ENCODE assay signal across 16 cellular contexts in genomic region chr3:140629351-140630137, GRCh38. TPM values are rescaled to one million over a fixed set of nuclear protein-coding genes. Genes with fewer than 3 reads are reported as not detected.
DNase-seq lines count a peak whose midpoint lies in the region; ATAC-seq, FAIRE-seq and TF ChIP-seq lines count a peak whose summit lies in the region.
"Had no signal": no experiment of that assay in that cellular context is flagged by ENCODE, and none has a peak within 500 bp of the region (broad histone marks: within the 10 kb centered on the region; RNA-seq: fewer than 3 reads in every experiment).

No MANE protein-coding gene starts in this region.

- no peak for FAIRE-seq in D721Med (lab: Jason Lieb, UNC)

- TF ChIP-seq CTCF in RWPE2 (IDR thresholded peaks at IDR 0.05; ENCODE audit: poor library complexity, severe bottlenecking) (no peak), retinal pigment epithelial cell (conservative IDR thresholded peaks at IDR 0.05; ENCODE audit: low read depth, low read length) (no peak), D721Med (IDR thresholded peaks at IDR 0.05; ENCODE audit: insufficient read depth, missing control alignments) (no peak)

- no peaks in the 10 kb centered on the region for H3K9me3 ChIP-seq in RWPE2 (ENCODE audit: severe bottlenecking)
- H3K9me3 ChIP-seq: vagina had no signal

- H3K36me3 ChIP-seq in RWPE2 (ENCODE audit: low read depth): no peaks in the 10 kb centered on the region
- H3K36me3 ChIP-seq: vagina had no signal

- H3K27ac ChIP-seq in RWPE2 (ENCODE audit: poor library complexity, severe bottlenecking): peak overlapping the region; percentile 90
- H3K27ac ChIP-seq: HL-60, vagina had no signal

- intact Hi-C loops in posterior vena cava (cut with DNase I): no loop called here

- no peaks in the 10 kb centered on the region for H3K27me3 ChIP-seq in RWPE2 (ENCODE audit: insufficient read depth, poor library complexity, severe bottlenecking)
- H3K27me3 ChIP-seq: vagina had no signal

- peaks cover 18% of the 10 kb centered on the region for H3K4me1 ChIP-seq in RWPE2 (ENCODE audit: insufficient read depth, poor library complexity, severe bottlenecking)
- H3K4me1 ChIP-seq: vagina had no signal

- H3K4me3 ChIP-seq in RWPE2 (ENCODE audit: severe bottlenecking) (no peak overlapping the region), retinal pigment epithelial cell (ENCODE audit: low read length) (no peak overlapping the region)
- H3K4me3 ChIP-seq: vagina had no signal

- peak; percentile 97 for ATAC-seq in RWPE2 (ENCODE audit: low read depth)
- ATAC-seq: left colon had no signal

- peak; percentile 56 for DNase-seq in GM03348 (ENCODE audit: low spot score)
- DNase-seq in RWPE2 (ENCODE audit: low spot score): no peak
- peak; percentile 99 for DNase-seq in fibroblast of peridontal ligament (ENCODE audit: extremely low read depth)
- peak; percentile 93 for DNase-seq in retinal pigment epithelial cell (ENCODE audit: low read depth)
- DNase-seq in posterior vena cava (ENCODE audit: low spot score): no peak
- DNase-seq in mucosa of gallbladder (ENCODE audit: low spot score): no peak
- no peak for DNase-seq in T-helper 2 cell
- no peak for DNase-seq in D721Med (ENCODE audit: insufficient read length, low spot score)
- DNase-seq: activated CD4-positive, alpha-beta T cell treated with anti-CD3 and anti-CD28 coated beads, Interleukin-2, amount 10 ng/mL, durations not matched to agents 24 days and 14 days; activated naive CD8-positive, alpha-beta T cell treated with anti-CD3 and anti-CD28 coated beads for 36 hours; left colon; NCI-H2029 treated with DMSO at 0.1 percent for 48 hours; RPMI8226 had no signal

RNA-seq across cellular contexts. Expression of gene TRIM42, which starts 48.3 kb away (rescaled TPM):
- not detected for total RNA-seq in posterior vena cava
- total RNA-seq in mucosa of gallbladder: not detected
- total RNA-seq: activated CD4-positive, alpha-beta T cell treated with anti-CD3 and anti-CD28 coated beads, Interleukin-2, amount 10 ng/mL, durations not matched to agents 24 days and 14 days; activated naive CD8-positive, alpha-beta T cell treated with anti-CD3 and anti-CD28 coated beads for 36 hours; left colon; progenitor cell of endocrine pancreas; vagina had no signal

Comparison
In these comparisons a context has a peak if more than half of its experiments do, and no peak if none do; other contexts are left out.
1. DNase-seq: peak in GM03348 (single experiment), fibroblast of peridontal ligament (single experiment) and retinal pigment epithelial cell (single experiment); none in RWPE2 (single experiment), posterior vena cava (single experiment), mucosa of gallbladder (single experiment), T-helper 2 cell (0 of 5) and D721Med (single experiment).